In genomic region chr3:194617827-194618226, GRCh38 we compare ENCODE assay signal across 24 cellular contexts. TPM values are rescaled to one million over a fixed set of nuclear protein-coding genes. Genes with fewer than 3 reads are reported as not detected.
DNase-seq lines count a peak whose midpoint lies in the region; ATAC-seq and TF ChIP-seq lines count a peak whose summit lies in the region.
"Had no signal": no experiment of that assay in that cellular context is flagged by ENCODE, and none has a peak within 500 bp of the region (broad histone marks: within the 10 kb centered on the region; RNA-seq: fewer than 3 reads in every experiment).

No MANE protein-coding gene starts in this region.

- H3K4me3 ChIP-seq in mammary epithelial cell (replicated peaks in 1 of 3; ENCODE audit: insufficient read depth in 1 of 3, low read depth in 2 of 3, low read length in 3 of 3): no peak overlapping the region
- no peak overlapping the region for H3K4me3 ChIP-seq in spleen
- H3K4me3 ChIP-seq: A549, gastrocnemius medialis, lung, upper lobe of right lung had no signal

- TF ChIP-seq CTCF in mammary epithelial cell (conservative IDR thresholded peaks at IDR 0.05 in 1 of 2, IDR thresholded peaks at IDR 0.05 in 1 of 2; ENCODE audit: extremely low read depth in 1 of 2, insufficient read depth in 1 of 2, low read depth in 1 of 2, low read length in 2 of 2) (no peak), spleen (IDR thresholded peaks at IDR 0.05 in 8 of 11, conservative IDR thresholded peaks at IDR 0.05 in 3 of 11) (no peak)

- no peaks in the 10 kb centered on the region for H3K79me2 ChIP-seq in mammary epithelial cell (ENCODE audit: insufficient read depth, low read length)

- H3K9ac ChIP-seq in mammary epithelial cell (ENCODE audit: insufficient read depth, low read length): no peak overlapping the region

- CTCF ChIA-PET in mammary epithelial cell (lab: Charles Lee; ENCODE audit: low non-redundant PET): no interaction called here

- no TSS peak for BruUV-seq in mammary epithelial cell (replicated peaks; lab: Mats Ljungman, UMichigan)

- in situ Hi-C loops in mammary epithelial cell (cut with MboI; ENCODE audit: low sequenced_read_pairs in 2 of 2): no loop called here

- DNase-seq in NCI-H82 (lab: John Stamatoyannopoulos, UW) (peak; percentile 30), NCI-H82 treated with DMSO at 0.1 percent for 48 hours (lab: John Stamatoyannopoulos, UW; ENCODE audit: unreplicated experiment) (no peak), NCI-H226 (peak; percentile 27), mammary epithelial cell (peak; percentile 34), myocyte (ENCODE audit: low read depth) (peak; percentile 56), kidney glomerular epithelial cell (lab: John Stamatoyannopoulos, UW) (no peak), spleen (no peak)
- DNase-seq: activated CD8-positive, alpha-beta memory T cell treated with anti-CD3 and anti-CD28 coated beads, Interleukin-2, amount 50 U/mL, for 48 hours; activated naive CD4-positive, alpha-beta T cell; brain microvascular endothelial cell; CD4-positive, alpha-beta T cell; effector CD8-positive, alpha-beta T cell; gastrocnemius medialis; GF-D8; naive thymus-derived CD4-positive, alpha-beta T cell; NCI-H187; NCI-H524 treated with DMSO at 0.1 percent for 48 hours; stimulated activated CD4-positive, alpha-beta T cell treated with anti-CD3 and anti-CD28 coated beads, Interleukin-12 subunit alpha, Interleukin-12 subunit beta, amount 100 ng/mL, for 4 hours; stimulated activated naive CD4-positive, alpha-beta T cell treated with Interleukin-2 at 50 U/mL for 16 hours; upper lobe of right lung had no signal

- no peak overlapping the region for H3K4me2 ChIP-seq in mammary epithelial cell (ENCODE audit: insufficient read depth, low read depth, low read length)
- H3K4me2 ChIP-seq: A549 had no signal

- H3K27me3 ChIP-seq in mammary epithelial cell (ENCODE audit: insufficient read depth, low read length): no peaks in the 10 kb centered on the region
- no peaks in the 10 kb centered on the region for H3K27me3 ChIP-seq in spleen (replicated peaks in 1 of 7)
- H3K27me3 ChIP-seq: brain microvascular endothelial cell, gastrocnemius medialis, upper lobe of right lung had no signal

- no peak for TF ChIP-seq POLR2A in spleen (IDR thresholded peaks at IDR 0.05)

- no peak for ATAC-seq in HG03439 (IDR thresholded peaks at IDR 0.05; ENCODE audit: unreplicated experiment)
- ATAC-seq: A549; activated CD4-positive, CD25-positive, alpha-beta regulatory T cell treated with anti-CD3 and anti-CD28 coated beads, Interleukin-2, amount 50 U/mL, for 24 hours; gastrocnemius medialis; naive thymus-derived CD4-positive, alpha-beta T cell; upper lobe of right lung had no signal

- dilution Hi-C loops in mammary epithelial cell (cut with HindIII; ENCODE audit: low sequenced_read_pairs): no loop called here

- H3K9me3 ChIP-seq in mammary epithelial cell (replicated peaks; ENCODE audit: insufficient read depth, low read length) (no peaks in the 10 kb centered on the region), spleen (no peaks in the 10 kb centered on the region)
- H3K9me3 ChIP-seq: A549, gastrocnemius medialis, upper lobe of right lung had no signal

- H3K36me3 ChIP-seq in mammary epithelial cell (ENCODE audit: insufficient read depth, low read length): no peaks in the 10 kb centered on the region
- H3K36me3 ChIP-seq in spleen: peaks cover 0 to 50% (median 2%) of the 10 kb centered on the region in 6 donors
- H3K36me3 ChIP-seq: gastrocnemius medialis, upper lobe of right lung had no signal

- H3K4me1 ChIP-seq in mammary epithelial cell (ENCODE audit: insufficient read depth, low read length) (no peaks in the 10 kb centered on the region), spleen (no peaks in the 10 kb centered on the region)
- H3K4me1 ChIP-seq: A549, gastrocnemius medialis had no signal

- H3K27ac ChIP-seq in mammary epithelial cell (ENCODE audit: insufficient read depth, low read depth, low read length) (no peak overlapping the region), spleen (no peak overlapping the region)
- H3K27ac ChIP-seq: brain microvascular endothelial cell, gastrocnemius medialis, upper lobe of right lung had no signal

- H4K20me1 ChIP-seq in mammary epithelial cell (ENCODE audit: insufficient read depth, low read length): no peaks in the 10 kb centered on the region

- no peak overlapping the region for H2AFZ ChIP-seq in mammary epithelial cell (ENCODE audit: low read depth, low read length)

- 93% methylated on average over 8 of the region's 9 CpGs for WGBS in mammary epithelial cell (ENCODE audit: low coverage, missing lambda C conversion rate)
- 84 to 90% (median 87%) methylated on average over 9 of the region's 9 CpGs for WGBS in spleen, 5 donors

- intact Hi-C loops in mammary epithelial cell (cut with micrococcal nuclease): no loop called here
- intact Hi-C loops in spleen (cut with DNase I; ENCODE audit: low total_unique reads): no loop called here

RNA-seq across cellular contexts. Expression of gene TMEM44, which starts 15.4 kb away (rescaled TPM):
- total RNA-seq in mammary epithelial cell: 10 to 100 TPM; 12.0 to 21.1 TPM
- polyA plus RNA-seq in mammary epithelial cell: 14.0 TPM
- polyA minus RNA-seq in mammary epithelial cell: 14.6 TPM
- 16.7 and 21.1 TPM in 2 replicates for total RNA-seq in myocyte
- polyA plus RNA-seq in myocyte (2012): 16.7 TPM
- total RNA-seq in spleen: 10 to 100 TPM; 11.5 to 30.3 (median 21.7) TPM
- polyA plus RNA-seq in spleen: 10 to 100 TPM in 2 of 3 donors, 1 to 10 TPM in 1; 5.5 to 23.3 (median 22.4) TPM

RNA-seq across cellular contexts. Expression of gene LSG1, which starts 54.2 kb away (rescaled TPM):
- total RNA-seq in mammary epithelial cell (10 to 100 TPM; 33.5 to 33.8 TPM), myocyte (32.1 and 32.6 TPM in 2 replicates), spleen (10 to 100 TPM; 33.1 to 58.0 (median 44.1) TPM)
- polyA plus RNA-seq in mammary epithelial cell (25.9 TPM), spleen (10 to 100 TPM; 10.8 to 26.3 (median 15.6) TPM)
- 49.4 TPM for polyA minus RNA-seq in mammary epithelial cell
- polyA plus RNA-seq in myocyte (2012): 26.5 TPM

Comparison
In these comparisons a context has a peak if more than half of its experiments do, and no peak if none do; other contexts are left out.
1. DNase-seq: peak in NCI-H82 (single experiment), NCI-H226 (single experiment), mammary epithelial cell (single experiment) and myocyte (single experiment); none in NCI-H82 treated with DMSO at 0.1 percent for 48 hours (single experiment), kidney glomerular epithelial cell (single experiment) and spleen (single experiment).